Comparison of ENCODE assay signal across 19 cellular contexts in the genomic region with DNA sequence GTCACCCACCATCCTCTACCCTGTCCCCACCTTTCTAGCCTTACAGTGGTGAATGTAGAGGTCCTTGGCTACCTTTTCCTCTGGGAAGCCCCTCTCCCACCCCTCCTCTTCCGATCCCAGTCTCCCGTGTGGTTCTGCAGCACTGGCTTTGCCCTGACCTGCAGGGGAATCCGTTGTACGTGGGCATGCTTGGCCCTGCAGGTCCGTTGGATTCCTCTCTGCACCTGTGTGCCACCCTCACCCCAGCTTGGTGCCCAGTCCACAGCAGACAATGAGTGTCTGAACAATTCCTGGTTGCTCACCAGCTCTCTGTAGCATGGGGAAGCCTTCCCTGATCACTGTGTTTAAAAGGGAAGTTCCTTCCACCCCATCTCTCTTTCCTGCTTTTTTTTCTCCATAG.
DNase-seq lines count a peak whose midpoint lies in the region; ATAC-seq, FAIRE-seq and TF ChIP-seq lines count a peak whose summit lies in the region.
"Had no signal": no experiment of that assay in that cellular context is flagged by ENCODE, and none has a peak within 500 bp of the region (broad histone marks: within the 10 kb centered on the region; RNA-seq: fewer than 3 reads in every experiment).

No MANE protein-coding gene starts in this region.

- FAIRE-seq in kidney (lab: Jason Lieb, UNC), result no peak
- FAIRE-seq: GM12892, HepG2, HTR-8/SVneo had no signal

- H3K36me3 ChIP-seq in kidney (ENCODE audit: control insufficient read depth in 1 of 2, insufficient read depth in 2 of 2, low read length in 2 of 2) (no peaks in the 10 kb centered on the region), neuronal stem cell (replicated peaks in 1 of 2; ENCODE audit: control insufficient read depth in 2 of 2, insufficient read depth in 2 of 2, low read length in 2 of 2) (peaks cover 0 to 50% of the 10 kb centered on the region in 2 donors), Peyer's patch (no peaks in the 10 kb centered on the region)
- H3K36me3 ChIP-seq: HAP-1 had no signal

- no peak overlapping the region for H3K23ac ChIP-seq in neuronal stem cell (ENCODE audit: low read depth, low read length, poor library complexity)

- H3K4me1 ChIP-seq in kidney (ENCODE audit: control insufficient read depth in 1 of 2, insufficient read depth in 1 of 2, low read depth in 1 of 2, low read length in 2 of 2) (no peaks in the 10 kb centered on the region), neuronal stem cell (ENCODE audit: control insufficient read depth in 2 of 2, insufficient read depth in 1 of 2, low read depth in 1 of 2, low read length in 2 of 2) (peaks cover 7 to 14% of the 10 kb centered on the region in 2 donors), Peyer's patch (no peaks in the 10 kb centered on the region)
- H3K4me1 ChIP-seq: Caco-2, HAP-1 had no signal

- no peak overlapping the region for H3K4me2 ChIP-seq in neuronal stem cell (ENCODE audit: insufficient read depth, low read length, poor library complexity, severe bottlenecking)
- H3K4me2 ChIP-seq: BLaER1 had no signal

- no peak for ATAC-seq in GM19397 (IDR thresholded peaks at IDR 0.05; ENCODE audit: unreplicated experiment)

- no peak for TF ChIP-seq CTCF in kidney (IDR thresholded peaks at IDR 0.05; ENCODE audit: borderline replicate concordance, extremely low read depth, insufficient read depth)
- no peak for TF ChIP-seq CTCF in Peyer's patch (IDR thresholded peaks at IDR 0.05)

- no peak overlapping the region for H2BK15ac ChIP-seq in neuronal stem cell (ENCODE audit: low read length)

- H3K9me3 Mint-ChIP-seq in activated naive CD4-positive, alpha-beta T cell treated with anti-CD3 and anti-CD28 coated beads, Interleukin-2, amount 50 U/mL, for 24 hours, result no peaks in the 10 kb centered on the region
- H3K9me3 Mint-ChIP-seq: CD8-positive, alpha-beta memory T cell had no signal

- H3K9ac ChIP-seq in kidney (ENCODE audit: low read length in 2 of 2) (no peak overlapping the region), neuronal stem cell (ENCODE audit: low read depth, low read length, poor library complexity) (peak overlapping the region; percentile 38)
- H3K9ac ChIP-seq: BLaER1 had no signal

- no peak overlapping the region for H4K8ac ChIP-seq in neuronal stem cell (ENCODE audit: low read depth, low read length)

- no peak for TF ChIP-seq POLR2A in Peyer's patch (IDR thresholded peaks at IDR 0.05)

- H3K4me3 Mint-ChIP-seq in activated naive CD4-positive, alpha-beta T cell treated with anti-CD3 and anti-CD28 coated beads, Interleukin-2, amount 50 U/mL, for 24 hours, result no peak overlapping the region
- H3K4me3 Mint-ChIP-seq: CD8-positive, alpha-beta memory T cell had no signal

- H2BK5ac ChIP-seq in neuronal stem cell (ENCODE audit: low read length), result no peak overlapping the region

- H2AFZ ChIP-seq in neuronal stem cell (ENCODE audit: low read length), result no peak overlapping the region

- H2AK5ac ChIP-seq in neuronal stem cell (ENCODE audit: low read depth, low read length), result no peak overlapping the region

- peak overlapping the region; percentile 93 for H2BK12ac ChIP-seq in neuronal stem cell (ENCODE audit: low read length)

- H3K27ac Mint-ChIP-seq in activated naive CD4-positive, alpha-beta T cell treated with anti-CD3 and anti-CD28 coated beads, Interleukin-2, amount 50 U/mL, for 24 hours, result peak overlapping the region; percentile 57

- intact Hi-C loops in kidney (cut with DNase I), result no loop called here

- H3K27me3 ChIP-seq in neuronal stem cell (ENCODE audit: control insufficient read depth in 3 of 3, insufficient read depth in 3 of 3, low read depth in 1 of 3, low read length in 3 of 3), result no peaks in the 10 kb centered on the region
- H3K27me3 ChIP-seq in Peyer's patch, result no peaks in the 10 kb centered on the region
- H3K27me3 ChIP-seq: BLaER1 had no signal

- H3K18ac ChIP-seq in neuronal stem cell (ENCODE audit: low read length), result peak overlapping the region; percentile 82

- no peak for DNase-seq in activated naive CD4-positive, alpha-beta T cell (lab: John Stamatoyannopoulos, UW)
- DNase-seq in kidney, result peak; percentile 35
- DNase-seq in neuronal stem cell (ENCODE audit: low spot score), result no peak
- DNase-seq in SHP77 (lab: John Stamatoyannopoulos, UW), result no peak
- no peak for DNase-seq in Peyer's patch
- DNase-seq in GM19238 (ENCODE audit: insufficient read length, low spot score), result no peak
- DNase-seq: Caco-2; CD8-positive, alpha-beta memory T cell; DND-41; GDM1; GOT3 had no signal

- no peak overlapping the region for H4K91ac ChIP-seq in neuronal stem cell (ENCODE audit: low read depth, low read length, poor library complexity)

- H3K9me3 ChIP-seq in kidney (ENCODE audit: control insufficient read depth in 1 of 2, low read length in 2 of 2) (no peaks in the 10 kb centered on the region), neuronal stem cell (replicated peaks in 1 of 2; ENCODE audit: control insufficient read depth in 2 of 2, insufficient read depth in 1 of 2, low read depth in 1 of 2, low read length in 2 of 2) (no peaks in the 10 kb centered on the region), Peyer's patch (no peaks in the 10 kb centered on the region)
- H3K9me3 ChIP-seq: BLaER1, Caco-2, HAP-1 had no signal

- H3K4me1 Mint-ChIP-seq in activated naive CD4-positive, alpha-beta T cell treated with anti-CD3 and anti-CD28 coated beads, Interleukin-2, amount 50 U/mL, for 24 hours, result no peaks in the 10 kb centered on the region
- H3K4me1 Mint-ChIP-seq: CD8-positive, alpha-beta memory T cell had no signal

- no peak overlapping the region for H3K4ac ChIP-seq in neuronal stem cell (ENCODE audit: low read length)

- no peaks in the 10 kb centered on the region for H3K27me3 Mint-ChIP-seq in activated naive CD4-positive, alpha-beta T cell treated with anti-CD3 and anti-CD28 coated beads, Interleukin-2, amount 50 U/mL, for 24 hours

- WGBS in neuronal stem cell (ENCODE audit: extremely low coverage in 2 of 2, insufficient read length in 2 of 2, insufficient replicate concordance in 1 of 2), 2 donors, result no CpG with 5 or more reads among the region's 5 CpGs

- no peaks in the 10 kb centered on the region for H3K36me3 Mint-ChIP-seq in activated naive CD4-positive, alpha-beta T cell treated with anti-CD3 and anti-CD28 coated beads, Interleukin-2, amount 50 U/mL, for 24 hours
- H3K36me3 Mint-ChIP-seq: CD8-positive, alpha-beta memory T cell had no signal

- H3K27ac ChIP-seq in kidney (ENCODE audit: low read depth in 2 of 2, low read length in 2 of 2) (no peak overlapping the region), neuronal stem cell (replicated peaks; ENCODE audit: low read length) (no peak overlapping the region), Peyer's patch (no peak overlapping the region)
- H3K27ac ChIP-seq: 22Rv1, BLaER1 had no signal

- H3K4me3 ChIP-seq in kidney (ENCODE audit: low read length in 2 of 2) (no peak overlapping the region), neuronal stem cell (ENCODE audit: low read length in 2 of 2) (no peak overlapping the region), Peyer's patch (no peak overlapping the region)
- H3K4me3 ChIP-seq: BLaER1, HAP-1 had no signal

- H3K79me1 ChIP-seq in neuronal stem cell (ENCODE audit: low read depth, low read length), result no peaks in the 10 kb centered on the region

- no peak overlapping the region for H3K14ac ChIP-seq in neuronal stem cell (ENCODE audit: low read length)

- H2BK120ac ChIP-seq in neuronal stem cell (ENCODE audit: low read depth, low read length), result no peak overlapping the region
